ENCODE assay signal across 17 cellular contexts in the genomic region with DNA sequence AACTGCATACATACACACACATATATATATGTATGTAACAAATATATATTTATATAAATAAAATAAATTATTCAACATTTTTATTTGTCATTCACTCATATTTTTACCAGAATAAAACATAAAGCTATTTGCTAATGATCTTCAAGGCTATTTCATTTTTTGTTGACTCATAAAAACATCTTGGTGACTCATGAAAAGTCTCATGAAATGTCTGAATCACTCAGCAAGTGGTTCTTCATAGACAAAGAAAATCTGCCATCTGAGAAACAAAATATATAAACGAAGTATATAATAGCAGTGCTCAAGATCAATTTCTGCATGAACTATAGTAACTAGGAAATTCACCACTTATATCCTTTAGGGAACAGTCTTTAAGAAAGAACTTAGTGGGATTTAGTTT.
DNase-seq lines count a peak whose midpoint lies in the region; ATAC-seq and TF ChIP-seq lines count a peak whose summit lies in the region.
"Had no signal": no experiment of that assay in that cellular context is flagged by ENCODE, and none has a peak within 500 bp of the region (broad histone marks: within the 10 kb centered on the region; RNA-seq: fewer than 3 reads in every experiment).

No MANE protein-coding gene starts in this region.

- intact Hi-C loops in PC-3 (cut with micrococcal nuclease): no loop called here

- H2AFZ ChIP-seq in PC-3 (ENCODE audit: low read length): no peak overlapping the region

- H3K9me3 ChIP-seq in PC-3 (ENCODE audit: low read length): no peaks in the 10 kb centered on the region
- H3K9me3 ChIP-seq: Caco-2 had no signal

- H3K27ac ChIP-seq in PC-3 (ENCODE audit: low read length) (no peak overlapping the region), foreskin keratinocyte (no peak overlapping the region)
- H3K27ac ChIP-seq: C4-2B, HL-60 had no signal

- POLR2A ChIA-PET in PC-3 (lab: Charles Lee; ENCODE audit: unreplicated experiment): no interaction called here

- no peak for TF ChIP-seq CTCF in PC-3 (conservative IDR thresholded peaks at IDR 0.05; ENCODE audit: low read depth, low read length)
- TF ChIP-seq CTCF in foreskin keratinocyte (conservative IDR thresholded peaks at IDR 0.05): no peak

- no peaks in the 10 kb centered on the region for H3K36me3 ChIP-seq in PC-3 (ENCODE audit: low read depth, low read length)

- H3F3A ChIP-seq in PC-3 (ENCODE audit: low read length, unreplicated experiment): no peaks in the 10 kb centered on the region

- H3K9ac ChIP-seq in PC-3 (ENCODE audit: low read length): no peak overlapping the region

- H3K27me3 ChIP-seq in PC-3 (ENCODE audit: low read length): no peaks in the 10 kb centered on the region
- H3K27me3 ChIP-seq in foreskin keratinocyte: no peaks in the 10 kb centered on the region

- H3K79me2 ChIP-seq in PC-3 (ENCODE audit: low read length): no peaks in the 10 kb centered on the region

- H3K4me2 ChIP-seq in PC-3 (ENCODE audit: low read length): no peak overlapping the region

- no TSS peak for BruUV-seq in PC-3 (replicated peaks; lab: Mats Ljungman, UMichigan)

- ATAC-seq in PC-3 (no peak), foreskin keratinocyte (peak; percentile 21)
- ATAC-seq: GM12878, HepG2 had no signal

- H3K4me1 ChIP-seq in PC-3 (ENCODE audit: insufficient read depth, low read length) (no peaks in the 10 kb centered on the region), foreskin keratinocyte (no peaks in the 10 kb centered on the region)
- H3K4me1 ChIP-seq: Caco-2 had no signal

- CTCF ChIA-PET in PC-3 (lab: Charles Lee): no interaction called here

- H4K20me1 ChIP-seq in PC-3 (ENCODE audit: low read length): no peaks in the 10 kb centered on the region

- DNase-seq in ELR (ENCODE audit: low read depth) (peak; percentile 0), HS-5 (ENCODE audit: low read depth) (peak; percentile 8), PC-3 (peak; percentile 57), foreskin keratinocyte (peak in 1 of 2 donors; percentile 15), mucosa of gallbladder (ENCODE audit: low spot score) (no peak), NCI-H345 treated with DMSO at 0.1 percent for 48 hours (lab: John Stamatoyannopoulos, UW; ENCODE audit: unreplicated experiment) (no peak)
- no peak for DNase-seq in activated T-cell treated with anti-CD3 and anti-CD28 coated beads, Interleukin-2, amount 50 U/mL, for 48 hours
- DNase-seq: AML-193; Caco-2; CD4-positive, alpha-beta T cell; DMS79 treated with DMSO at 0.1 percent for 48 hours; H9; KBM-7 had no signal

- no peak overlapping the region for H3K4me3 ChIP-seq in PC-3 (ENCODE audit: low read length)
- H3K4me3 ChIP-seq: GM12878 had no signal

- no peaks in the 10 kb centered on the region for H3K9me2 ChIP-seq in PC-3 (replicated peaks; ENCODE audit: low read length)

Comparison
In these comparisons a context has a peak if more than half of its experiments do, and no peak if none do; other contexts are left out.
1. DNase-seq: peak in ELR (single experiment), HS-5 (single experiment) and PC-3 (single experiment); none in mucosa of gallbladder (single experiment), NCI-H345 treated with DMSO at 0.1 percent for 48 hours (single experiment) and activated T-cell treated with anti-CD3 and anti-CD28 coated beads, Interleukin-2, amount 50 U/mL, for 48 hours (0 of 2).